In genomic region chr11:77891256-77891655, GRCh38 we compare ENCODE assay signal across 8 cellular contexts.
DNase-seq lines count a peak whose midpoint lies in the region; ATAC-seq, FAIRE-seq and TF ChIP-seq lines count a peak whose summit lies in the region.
"Not testable (repeated sequence)": the region's sequence is repeated elsewhere in the genome, so short reads cannot be mapped to it uniquely, and the experiment has no call there.

No MANE protein-coding gene starts in this region.

- no CpG with 5 or more reads among the region's 7 CpGs for WGBS in IMR-90 (ENCODE audit: extremely low coverage in 2 of 2, insufficient read length in 1 of 2), 2 experiments
- WGBS in hepatocyte (ENCODE audit: low lambda C conversion rate, missing lambda C conversion rate): 95% methylated on average over 7 of the region's 7 CpGs

- not testable (repeated sequence) for H4K91ac ChIP-seq in IMR-90 (ENCODE audit: insufficient read depth, low read depth, low read length)

- H3K27ac ChIP-seq in IMR-90 (ENCODE audit: insufficient read depth, low read length) (peak overlapping the region; percentile 71), VCaP (peak overlapping the region; percentile 28; the same call in 1 of the 2 replicates), hepatocyte (peak overlapping the region; percentile 62)
- not testable (repeated sequence) for H3K27ac ChIP-seq in Panc1 (ENCODE audit: low read length); astrocyte (ENCODE audit: low read depth, low read length); fibroblast of lung (ENCODE audit: insufficient read depth, low read length)

- H3K9me1 ChIP-seq in IMR-90 (ENCODE audit: insufficient read depth, low read length): not testable (repeated sequence)

- not testable (repeated sequence) for TF ChIP-seq POLR2A in IMR-90 (IDR thresholded peaks at IDR 0.05; ENCODE audit: low read depth, low read length)

- peak; percentile 35 for DNase-seq in Daoy (ENCODE audit: low read depth)
- DNase-seq in IMR-90: peak; percentile 52
- DNase-seq in Panc1 (ENCODE audit: low read depth, low spot score); hepatocyte (ENCODE audit: low spot score); stimulated activated naive B cell treated with anti-CD40 and anti-IgM and Interleukin-4, amounts not matched to agents 10 μg/mL and 1 μg/mL and 100 μg/mL, for 72 hours: not testable (repeated sequence)
- peak; percentile 60 for DNase-seq in astrocyte (ENCODE audit: low read depth)
- peak; percentile 9 to 69 for DNase-seq in fibroblast of lung (ENCODE audit: low read depth in 2 of 2)

- not testable (repeated sequence) for H3K27me3 Mint-ChIP-seq in astrocyte (ENCODE audit: low read depth, unreplicated experiment); stimulated activated naive B cell treated with anti-CD40 and anti-IgM and Interleukin-4, amounts not matched to agents 10 μg/mL and 1 μg/mL and 100 μg/mL, for 72 hours

- H3K36me3 Mint-ChIP-seq in astrocyte (ENCODE audit: low read depth, unreplicated experiment): not testable (repeated sequence)
- H3K36me3 Mint-ChIP-seq in stimulated activated naive B cell treated with anti-CD40 and anti-IgM and Interleukin-4, amounts not matched to agents 10 μg/mL and 1 μg/mL and 100 μg/mL, for 72 hours: peaks cover 37 to 65% of the 10 kb centered on the region in 2 donors

- BruUV-seq in IMR-90 (replicated peaks; lab: Mats Ljungman, UMichigan); Panc1 (replicated peaks; lab: Mats Ljungman, UMichigan): not testable (repeated sequence)

- FAIRE-seq in astrocyte (lab: Jason Lieb, UNC): not testable (repeated sequence)

- H4K20me1 ChIP-seq in IMR-90 (ENCODE audit: insufficient read depth, low read length); astrocyte (ENCODE audit: insufficient read depth, low read length); fibroblast of lung (ENCODE audit: control insufficient read depth, extremely low read depth, insufficient read depth, low read length); hepatocyte (ENCODE audit: insufficient read depth, poor library complexity, severe bottlenecking): not testable (repeated sequence)

- H3K79me1 ChIP-seq in IMR-90 (ENCODE audit: low read depth in 1 of 2, low read length in 2 of 2): not testable (repeated sequence)

- not testable (repeated sequence) for H3K14ac ChIP-seq in IMR-90 (replicated peaks; ENCODE audit: low read depth, low read length)

- not testable (repeated sequence) for TF ChIP-seq RAD21 in IMR-90 (IDR thresholded peaks at IDR 0.05; ENCODE audit: low read length)

- not testable (repeated sequence) for H3K4me2 ChIP-seq in IMR-90 (ENCODE audit: low read depth, low read length); astrocyte (ENCODE audit: low read length); fibroblast of lung (ENCODE audit: extremely low read depth, insufficient read depth, low read length); hepatocyte

- H4K5ac ChIP-seq in IMR-90 (ENCODE audit: low read depth, low read length): not testable (repeated sequence)

- not testable (repeated sequence) for H2AFZ ChIP-seq in IMR-90 (replicated peaks; ENCODE audit: low read length, poor library complexity); astrocyte (ENCODE audit: low read depth, low read length); fibroblast of lung (ENCODE audit: low read length); hepatocyte

- POLR2A ChIA-PET in IMR-90 (lab: Charles Lee; ENCODE audit: unreplicated experiment); Panc1 (lab: Charles Lee): not testable (repeated sequence)

- H3K36me3 ChIP-seq in IMR-90 (ENCODE audit: control insufficient read depth, insufficient read depth, low read length); Panc1 (ENCODE audit: control insufficient read depth, insufficient read depth, low read length); astrocyte (ENCODE audit: insufficient read depth, low read length); fibroblast of lung (ENCODE audit: control insufficient read depth, insufficient read depth, low read length); hepatocyte (replicated peaks; ENCODE audit: insufficient read depth, low read depth): not testable (repeated sequence)

- H3K27ac Mint-ChIP-seq in astrocyte (ENCODE audit: unreplicated experiment): not testable (repeated sequence)
- peak overlapping the region; percentile 14 for H3K27ac Mint-ChIP-seq in stimulated activated naive B cell treated with anti-CD40 and anti-IgM and Interleukin-4, amounts not matched to agents 10 μg/mL and 1 μg/mL and 100 μg/mL, for 72 hours

- not testable (repeated sequence) for H3K4me3 ChIP-seq in IMR-90 (ENCODE audit: insufficient read depth, low read depth, low read length); Panc1 (ENCODE audit: low read depth in 2 of 2, low read length in 2 of 2); astrocyte (ENCODE audit: insufficient read depth, low read depth, low read length); fibroblast of lung (replicated peaks in 1 of 4; ENCODE audit: control extremely low read depth in 1 of 4, insufficient read depth in 1 of 4, low read depth in 3 of 4, low read length in 4 of 4); hepatocyte

- ATAC-seq in IMR-90 (ENCODE audit: low read depth) (peak; percentile 27), Panc1 (peak; percentile 32; the same call in 1 of the 2 replicates)
- not testable (repeated sequence) for ATAC-seq in stimulated activated naive B cell treated with anti-CD40 and anti-IgM and Interleukin-4, amounts not matched to agents 10 μg/mL and 1 μg/mL and 100 μg/mL, for 72 hours (replicated peaks)

- not testable (repeated sequence) for H2AK9ac ChIP-seq in IMR-90 (replicated peaks; ENCODE audit: low read depth, low read length, poor library complexity)

- not testable (repeated sequence) for H4K8ac ChIP-seq in IMR-90 (ENCODE audit: low read depth in 2 of 2, low read length in 2 of 2)

- not testable (repeated sequence) for H3K4me3 Mint-ChIP-seq in astrocyte (ENCODE audit: unreplicated experiment); stimulated activated naive B cell treated with anti-CD40 and anti-IgM and Interleukin-4, amounts not matched to agents 10 μg/mL and 1 μg/mL and 100 μg/mL, for 72 hours

- not testable (repeated sequence) for H3K9me2 ChIP-seq in hepatocyte (replicated peaks; ENCODE audit: insufficient read depth)

- H3K18ac ChIP-seq in IMR-90 (ENCODE audit: low read depth, low read length): not testable (repeated sequence)

- not testable (repeated sequence) for TF ChIP-seq CTCF in IMR-90 (conservative IDR thresholded peaks at IDR 0.05; ENCODE audit: low read depth, low read length); Panc1 (IDR thresholded peaks at IDR 0.05); VCaP (conservative IDR thresholded peaks at IDR 0.05); astrocyte (IDR thresholded peaks at IDR 0.05; ENCODE audit: insufficient read depth, low read depth, low read length); fibroblast of lung (conservative IDR thresholded peaks at IDR 0.05 in 1 of 2, IDR thresholded peaks at IDR 0.05 in 1 of 2; ENCODE audit: low read depth in 1 of 2, low read length in 2 of 2); hepatocyte (IDR thresholded peaks at IDR 0.05; ENCODE audit: poor library complexity)

- not testable (repeated sequence) for H3K4ac ChIP-seq in IMR-90 (ENCODE audit: low read depth, low read length)

- CTCF ChIA-PET in IMR-90 (lab: Yijun Ruan, JAX); Panc1 (lab: Charles Lee): not testable (repeated sequence)

- H3K56ac ChIP-seq in IMR-90 (ENCODE audit: extremely low read depth, insufficient read depth, low read length): not testable (repeated sequence)

- dilution Hi-C loops in IMR-90 (cut with HindIII; ENCODE audit: low sequenced_read_pairs, unreplicated experiment): not testable (repeated sequence)

- H3K9ac ChIP-seq in IMR-90 (ENCODE audit: low read depth, low read length); astrocyte (ENCODE audit: low read length); fibroblast of lung (ENCODE audit: insufficient read depth, low read length): not testable (repeated sequence)

- not testable (repeated sequence) for H3K79me2 ChIP-seq in astrocyte (ENCODE audit: insufficient read depth, low read length); fibroblast of lung (ENCODE audit: control insufficient read depth, insufficient read depth, low read length); hepatocyte

- H2BK20ac ChIP-seq in IMR-90 (ENCODE audit: low read depth, low read length): 0 out of 2 replicates have a peak overlapping the region, but pooled peaks have one; percentile 45

- H3K4me1 ChIP-seq in IMR-90 (ENCODE audit: control insufficient read depth, insufficient read depth, low read length); Panc1 (ENCODE audit: control insufficient read depth, insufficient read depth, low read length); astrocyte (ENCODE audit: insufficient read depth, low read length); fibroblast of lung (ENCODE audit: control insufficient read depth, extremely low read depth, insufficient read depth, low read length); hepatocyte (ENCODE audit: insufficient read depth): not testable (repeated sequence)

- H3K23ac ChIP-seq in IMR-90 (ENCODE audit: low read depth, low read length): not testable (repeated sequence)

- not testable (repeated sequence) for H3K4me1 Mint-ChIP-seq in astrocyte (ENCODE audit: low read depth, unreplicated experiment); stimulated activated naive B cell treated with anti-CD40 and anti-IgM and Interleukin-4, amounts not matched to agents 10 μg/mL and 1 μg/mL and 100 μg/mL, for 72 hours

- H2BK120ac ChIP-seq in IMR-90 (ENCODE audit: low read depth, low read length): not testable (repeated sequence)

- H3K9me3 Mint-ChIP-seq in astrocyte (ENCODE audit: unreplicated experiment); stimulated activated naive B cell treated with anti-CD40 and anti-IgM and Interleukin-4, amounts not matched to agents 10 μg/mL and 1 μg/mL and 100 μg/mL, for 72 hours: not testable (repeated sequence)

- H3K9me3 ChIP-seq in IMR-90 (ENCODE audit: control insufficient read depth, insufficient read depth, low read length); Panc1 (ENCODE audit: control insufficient read depth, insufficient read depth, low read depth, low read length); astrocyte (ENCODE audit: insufficient read depth, low read depth, low read length); fibroblast of lung (ENCODE audit: control insufficient read depth, insufficient read depth, low read depth, low read length); hepatocyte (ENCODE audit: low read depth): not testable (repeated sequence)

- in situ Hi-C loops in IMR-90 (cut with MboI; ENCODE audit: low sequenced_read_pairs); Panc1 (cut with HindIII; ENCODE audit: low pct_unique_long_range_greater_than_20kb, low sequenced_read_pairs): not testable (repeated sequence)

- peak overlapping the region; percentile 33 for H2BK5ac ChIP-seq in IMR-90 (ENCODE audit: low read depth, low read length, poor library complexity, severe bottlenecking)

- not testable (repeated sequence) for H2AK5ac ChIP-seq in IMR-90 (ENCODE audit: low read depth, low read length)

- H2BK15ac ChIP-seq in IMR-90 (ENCODE audit: low read depth, low read length): not testable (repeated sequence)

- intact Hi-C loops in IMR-90 (cut with micrococcal nuclease); Panc1 (cut with micrococcal nuclease; ENCODE audit: unreplicated experiment): not testable (repeated sequence)

- H3K27me3 ChIP-seq in IMR-90 (ENCODE audit: control insufficient read depth, insufficient read depth, low read length); Panc1 (ENCODE audit: control insufficient read depth, insufficient read depth, low read length); astrocyte (ENCODE audit: insufficient read depth, low read length); fibroblast of lung (ENCODE audit: control insufficient read depth, insufficient read depth, low read length); hepatocyte: not testable (repeated sequence)
